ENCODE assay signal across 1 cellular context in the genomic region with DNA sequence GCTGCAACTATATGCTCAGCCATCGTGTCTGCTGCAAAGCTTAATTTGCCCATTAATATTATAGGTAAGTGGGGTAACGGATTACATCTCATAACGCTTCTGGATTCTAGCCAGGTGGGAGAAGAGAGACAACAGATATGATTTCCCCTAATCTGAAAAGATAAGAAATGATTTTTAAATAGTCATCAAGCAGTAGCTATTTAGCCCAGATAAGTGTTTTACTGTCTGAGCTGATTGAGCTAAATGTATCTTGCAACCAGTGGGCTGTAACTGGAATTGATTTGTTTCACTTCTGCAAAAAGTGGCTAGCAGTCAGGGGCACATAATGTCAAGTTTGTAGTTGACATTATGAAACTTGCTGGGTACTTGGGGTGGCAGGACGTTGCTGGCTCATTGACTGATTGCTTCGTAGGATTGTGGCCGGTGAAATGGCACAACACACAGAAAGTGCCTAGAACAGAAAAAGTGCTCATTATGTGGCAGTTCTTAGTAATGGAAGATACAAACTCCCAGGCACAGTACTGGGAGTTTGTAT.
TF ChIP-seq lines count a peak whose summit lies in the region.

No MANE protein-coding gene starts in this region.

TF ChIP-seq in GM23338, 12 proteins besides CTCF, POLR2A, EP300 and RAD21 (continued from another document):
- TF ChIP-seq, protein P1, sequence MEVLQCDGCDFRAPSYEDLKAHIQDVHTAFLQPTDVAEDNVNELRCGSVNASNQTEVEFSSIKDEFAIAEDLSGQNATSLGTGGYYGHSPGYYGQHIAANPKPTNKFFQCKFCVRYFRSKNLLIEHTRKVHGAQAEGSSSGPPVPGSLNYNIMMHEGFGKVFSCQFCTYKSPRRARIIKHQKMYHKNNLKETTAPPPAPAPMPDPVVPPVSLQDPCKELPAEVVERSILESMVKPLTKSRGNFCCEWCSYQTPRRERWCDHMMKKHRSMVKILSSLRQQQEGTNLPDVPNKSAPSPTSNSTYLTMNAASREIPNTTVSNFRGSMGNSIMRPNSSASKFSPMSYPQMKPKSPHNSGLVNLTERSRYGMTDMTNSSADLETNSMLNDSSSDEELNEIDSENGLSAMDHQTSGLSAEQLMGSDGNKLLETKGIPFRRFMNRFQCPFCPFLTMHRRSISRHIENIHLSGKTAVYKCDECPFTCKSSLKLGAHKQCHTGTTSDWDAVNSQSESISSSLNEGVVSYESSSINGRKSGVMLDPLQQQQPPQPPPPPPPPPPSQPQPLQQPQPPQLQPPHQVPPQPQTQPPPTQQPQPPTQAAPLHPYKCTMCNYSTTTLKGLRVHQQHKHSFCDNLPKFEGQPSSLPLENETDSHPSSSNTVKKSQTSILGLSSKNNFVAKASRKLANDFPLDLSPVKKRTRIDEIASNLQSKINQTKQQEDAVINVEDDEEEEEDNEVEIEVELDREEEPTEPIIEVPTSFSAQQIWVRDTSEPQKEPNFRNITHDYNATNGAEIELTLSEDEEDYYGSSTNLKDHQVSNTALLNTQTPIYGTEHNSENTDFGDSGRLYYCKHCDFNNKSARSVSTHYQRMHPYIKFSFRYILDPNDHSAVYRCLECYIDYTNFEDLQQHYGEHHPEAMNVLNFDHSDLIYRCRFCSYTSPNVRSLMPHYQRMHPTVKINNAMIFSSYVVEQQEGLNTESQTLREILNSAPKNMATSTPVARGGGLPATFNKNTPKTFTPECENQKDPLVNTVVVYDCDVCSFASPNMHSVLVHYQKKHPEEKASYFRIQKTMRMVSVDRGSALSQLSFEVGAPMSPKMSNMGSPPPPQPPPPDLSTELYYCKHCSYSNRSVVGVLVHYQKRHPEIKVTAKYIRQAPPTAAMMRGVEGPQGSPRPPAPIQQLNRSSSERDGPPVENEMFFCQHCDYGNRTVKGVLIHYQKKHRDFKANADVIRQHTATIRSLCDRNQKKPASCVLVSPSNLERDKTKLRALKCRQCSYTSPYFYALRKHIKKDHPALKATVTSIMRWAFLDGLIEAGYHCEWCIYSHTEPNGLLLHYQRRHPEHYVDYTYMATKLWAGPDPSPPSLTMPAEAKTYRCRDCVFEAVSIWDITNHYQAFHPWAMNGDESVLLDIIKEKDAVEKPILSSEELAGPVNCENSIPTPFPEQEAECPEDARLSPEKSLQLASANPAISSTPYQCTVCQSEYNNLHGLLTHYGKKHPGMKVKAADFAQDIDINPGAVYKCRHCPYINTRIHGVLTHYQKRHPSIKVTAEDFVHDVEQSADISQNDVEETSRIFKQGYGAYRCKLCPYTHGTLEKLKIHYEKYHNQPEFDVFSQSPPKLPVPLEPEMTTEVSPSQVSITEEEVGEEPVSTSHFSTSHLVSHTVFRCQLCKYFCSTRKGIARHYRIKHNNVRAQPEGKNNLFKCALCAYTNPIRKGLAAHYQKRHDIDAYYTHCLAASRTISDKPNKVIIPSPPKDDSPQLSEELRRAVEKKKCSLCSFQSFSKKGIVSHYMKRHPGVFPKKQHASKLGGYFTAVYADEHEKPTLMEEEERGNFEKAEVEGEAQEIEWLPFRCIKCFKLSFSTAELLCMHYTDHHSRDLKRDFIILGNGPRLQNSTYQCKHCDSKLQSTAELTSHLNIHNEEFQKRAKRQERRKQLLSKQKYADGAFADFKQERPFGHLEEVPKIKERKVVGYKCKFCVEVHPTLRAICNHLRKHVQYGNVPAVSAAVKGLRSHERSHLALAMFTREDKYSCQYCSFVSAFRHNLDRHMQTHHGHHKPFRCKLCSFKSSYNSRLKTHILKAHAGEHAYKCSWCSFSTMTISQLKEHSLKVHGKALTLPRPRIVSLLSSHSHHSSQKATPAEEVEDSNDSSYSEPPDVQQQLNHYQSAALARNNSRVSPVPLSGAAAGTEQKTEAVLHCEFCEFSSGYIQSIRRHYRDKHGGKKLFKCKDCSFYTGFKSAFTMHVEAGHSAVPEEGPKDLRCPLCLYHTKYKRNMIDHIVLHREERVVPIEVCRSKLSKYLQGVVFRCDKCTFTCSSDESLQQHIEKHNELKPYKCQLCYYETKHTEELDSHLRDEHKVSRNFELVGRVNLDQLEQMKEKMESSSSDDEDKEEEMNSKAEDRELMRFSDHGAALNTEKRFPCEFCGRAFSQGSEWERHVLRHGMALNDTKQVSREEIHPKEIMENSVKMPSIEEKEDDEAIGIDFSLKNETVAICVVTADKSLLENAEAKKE (CRISPR knock-in tag; IDR thresholded peaks at IDR 0.05): no peak
- TF ChIP-seq, protein P2, sequence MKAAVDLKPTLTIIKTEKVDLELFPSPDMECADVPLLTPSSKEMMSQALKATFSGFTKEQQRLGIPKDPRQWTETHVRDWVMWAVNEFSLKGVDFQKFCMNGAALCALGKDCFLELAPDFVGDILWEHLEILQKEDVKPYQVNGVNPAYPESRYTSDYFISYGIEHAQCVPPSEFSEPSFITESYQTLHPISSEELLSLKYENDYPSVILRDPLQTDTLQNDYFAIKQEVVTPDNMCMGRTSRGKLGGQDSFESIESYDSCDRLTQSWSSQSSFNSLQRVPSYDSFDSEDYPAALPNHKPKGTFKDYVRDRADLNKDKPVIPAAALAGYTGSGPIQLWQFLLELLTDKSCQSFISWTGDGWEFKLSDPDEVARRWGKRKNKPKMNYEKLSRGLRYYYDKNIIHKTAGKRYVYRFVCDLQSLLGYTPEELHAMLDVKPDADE (IDR thresholded peaks at IDR 0.05): no peak
- no peak for TF ChIP-seq STAT1 (IDR thresholded peaks at IDR 0.05; ENCODE audit: unreplicated experiment)
- no peak for TF ChIP-seq ZNF331 (CRISPR knock-in tag; IDR thresholded peaks at IDR 0.05; ENCODE audit: low read depth)
- TF ChIP-seq ZNF114 (CRISPR knock-in tag; IDR thresholded peaks at IDR 0.05): no peak
